In the genomic region with DNA sequence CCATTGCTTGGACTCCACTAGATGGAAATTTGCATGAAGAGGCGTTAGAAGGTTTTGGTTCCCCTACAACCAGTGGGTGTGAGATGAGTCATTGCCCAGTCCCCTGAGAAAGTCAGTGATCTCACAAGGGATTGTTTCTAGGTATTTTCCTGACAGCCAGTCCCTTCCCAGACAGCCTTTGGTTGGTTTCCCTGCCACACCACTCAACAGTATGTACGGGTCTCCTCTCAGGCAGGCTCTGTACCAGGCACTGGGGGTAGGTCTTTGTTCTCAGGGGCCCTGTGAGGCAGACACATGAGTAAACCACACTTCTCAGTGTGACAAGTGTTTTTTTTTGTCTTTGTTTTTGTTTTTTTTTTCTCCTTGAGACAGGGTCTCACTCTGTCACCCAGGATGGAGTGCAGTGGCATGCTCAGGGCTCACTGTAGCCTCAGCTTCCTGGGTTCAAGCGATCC, we compare ENCODE assay signal across 9 cellular contexts. TPM values are rescaled to one million over a fixed set of nuclear protein-coding genes. Genes with fewer than 3 reads are reported as not detected.
DNase-seq lines count a peak whose midpoint lies in the region; ATAC-seq and TF ChIP-seq lines count a peak whose summit lies in the region.
"Had no signal": no experiment of that assay in that cellular context is flagged by ENCODE, and none has a peak within 500 bp of the region (broad histone marks: within the 10 kb centered on the region; RNA-seq: fewer than 3 reads in every experiment).

No MANE protein-coding gene starts in this region.

- H3K27me3 Mint-ChIP-seq in mesothelial cell of epicardium (ENCODE audit: low read depth), result peaks cover 11% of the 10 kb centered on the region

- no peaks in the 10 kb centered on the region for H3K9me3 Mint-ChIP-seq in mesothelial cell of epicardium

- H3K4me3 ChIP-seq in NB4 (ENCODE audit: low read depth, low read length) (no peak overlapping the region), heart right ventricle (no peak overlapping the region), stomach (no peak overlapping the region)
- H3K4me3 ChIP-seq: PC-9 had no signal

- no peaks in the 10 kb centered on the region for H3K36me3 Mint-ChIP-seq in mesothelial cell of epicardium

- H3K36me3 ChIP-seq in heart right ventricle (no peaks in the 10 kb centered on the region), stomach (no peaks in the 10 kb centered on the region)

- intact Hi-C loops in heart right ventricle (cut with DNase I) (no loop called here), stomach (cut with DNase I; ENCODE audit: low total_unique reads) (no loop called here)

- peak; percentile 76 for DNase-seq in NB4 (ENCODE audit: low read depth)
- DNase-seq in foreskin keratinocyte, result peak in 1 of 2 donors; percentile 41
- no peak for DNase-seq in heart right ventricle
- no peak for DNase-seq in stomach
- no peak for DNase-seq in mesothelial cell of epicardium (ENCODE audit: low spot score in 2 of 2, unreplicated experiment in 2 of 2)
- DNase-seq in DMS 273 treated with DMSO at 0.1 percent for 48 hours (lab: John Stamatoyannopoulos, UW), result no peak

- H3K4me3 Mint-ChIP-seq in mesothelial cell of epicardium, result no peak overlapping the region

- H3K27me3 ChIP-seq in foreskin keratinocyte (no peaks in the 10 kb centered on the region), heart right ventricle (peaks cover 8 to 41% (median 30%) of the 10 kb centered on the region in 7 donors), stomach (peaks cover 0 to 69% (median 29%) of the 10 kb centered on the region in 3 donors)

- H3K9me3 ChIP-seq in heart right ventricle (no peaks in the 10 kb centered on the region), stomach (no peaks in the 10 kb centered on the region)

- TF ChIP-seq EP300 in stomach (IDR thresholded peaks at IDR 0.05), result no peak

- TF ChIP-seq CTCF in NB4 (IDR thresholded peaks at IDR 0.05; ENCODE audit: low read depth, low read length) (no peak), foreskin keratinocyte (conservative IDR thresholded peaks at IDR 0.05) (no peak), heart right ventricle (IDR thresholded peaks at IDR 0.05) (no peak), stomach (IDR thresholded peaks at IDR 0.05) (no peak), mesothelial cell of epicardium (IDR thresholded peaks at IDR 0.05; ENCODE audit: unreplicated experiment) (no peak)

- 69 to 82% methylated on average over 3 of the region's 3 CpGs for WGBS in heart right ventricle, 2 donors
- WGBS in stomach, 5 donors, result 70 to 85% (median 77%) methylated on average over 3 of the region's 3 CpGs

- H3K4me1 Mint-ChIP-seq in mesothelial cell of epicardium, result peaks cover 17% of the 10 kb centered on the region

- ATAC-seq in GM18867 (IDR thresholded peaks at IDR 0.05; ENCODE audit: unreplicated experiment) (peak; percentile 71), HG02588 (IDR thresholded peaks at IDR 0.05; ENCODE audit: unreplicated experiment) (peak; percentile 65), foreskin keratinocyte (peak; percentile 41), heart right ventricle (no peak)

- TF ChIP-seq POLR2A in NB4 (IDR thresholded peaks at IDR 0.05; ENCODE audit: extremely low read depth, insufficient read length), result no peak
- TF ChIP-seq POLR2A in stomach (IDR thresholded peaks at IDR 0.05), result no peak

- H3K4me1 ChIP-seq in foreskin keratinocyte (no peaks in the 10 kb centered on the region), heart right ventricle (peaks cover 3 to 21% (median 9%) of the 10 kb centered on the region in 9 donors), stomach (peaks cover 8 to 21% (median 17%) of the 10 kb centered on the region in 4 donors)

- H3K27ac ChIP-seq in foreskin keratinocyte (no peak overlapping the region), heart right ventricle (no peak overlapping the region), stomach (no peak overlapping the region)
- H3K27ac ChIP-seq: PC-9 had no signal

- H3K27ac Mint-ChIP-seq in mesothelial cell of epicardium, result no peak overlapping the region

RNA-seq across cellular contexts. Expression of gene LAMP3, which starts 4.0 kb away (rescaled TPM):
- total RNA-seq in foreskin keratinocyte (3.4 and 4.0 TPM in 2 replicates), heart right ventricle (1 to 10 TPM in 1 of 10 donors, under 1 TPM in 1, not detected in 8; 0.08 to 3.2 TPM), stomach (1 to 10 TPM in 1 of 5 donors, under 1 TPM in 2, not detected in 2; 0.87 to 5.8 (median 0.92) TPM), mesothelial cell of epicardium (1.5 to 1.9 TPM (median 1.7 TPM) in 3 replicates)
- polyA plus RNA-seq in foreskin keratinocyte (2.1 and 2.5 TPM in 2 replicates), heart right ventricle (under 1 TPM in 1 of 2 donors, not detected in 1; 0.09 TPM), stomach (1 to 10 TPM in 1 of 3 donors, under 1 TPM in 2; 0.31 to 1.2 (median 0.76) TPM)

RNA-seq across cellular contexts. Expression of gene MCCC1, which starts 59.3 kb away (rescaled TPM):
- total RNA-seq in foreskin keratinocyte, result 11.6 and 12.9 TPM in 2 replicates
- 10.4 and 13.5 TPM in 2 replicates for polyA plus RNA-seq in foreskin keratinocyte
- 10 to 100 TPM; 34.9 to 62.9 (median 52.2) TPM for total RNA-seq in heart right ventricle
- 10 to 100 TPM; 28.9 to 31.5 TPM for polyA plus RNA-seq in heart right ventricle
- 10 to 100 TPM; 16.5 to 83.9 (median 49.8) TPM for total RNA-seq in stomach
- polyA plus RNA-seq in stomach, result 10 to 100 TPM; 28.8 to 44.4 (median 40.8) TPM
- total RNA-seq in mesothelial cell of epicardium, result 36.4 to 39.0 TPM (median 37.3 TPM) in 3 replicates

Comparison
In these comparisons a context has a peak if more than half of its experiments do, and no peak if none do; other contexts are left out.
1. ATAC-seq: peak in GM18867 (single experiment), HG02588 (single experiment) and foreskin keratinocyte (single experiment); none in heart right ventricle (0 of 8).